ENCODE assay signal across 1 cellular context in genomic region chr20:21505810-21506530, GRCh38.
TF ChIP-seq lines count a peak whose summit lies in the region.

No MANE protein-coding gene starts in this region.

TF ChIP-seq in K562, 482 proteins besides CTCF, POLR2A, EP300 and RAD21 (continued from another document):
- TF ChIP-seq CTCFL (IDR thresholded peaks at IDR 0.05; ENCODE audit: borderline replicate concordance, insufficient read depth, low read depth, low read length, poor library complexity, severe bottlenecking) (peak; percentile 80), EP400 (IDR thresholded peaks at IDR 0.05) (peak; percentile 35; the same call in 1 of the 2 replicates), L3MBTL2 (IDR thresholded peaks at IDR 0.05) (peak; percentile 76), HNRNPL (IDR thresholded peaks at IDR 0.05; ENCODE audit: low read depth, low read length) (0 out of 2 replicates have a peak, but pooled peaks have one; percentile 31), PHF8 (IDR thresholded peaks at IDR 0.05; ENCODE audit: borderline replicate concordance, low read length) (peak; percentile 22; the same call in 1 of the 2 replicates), FOXK1 (CRISPR knock-in tag; IDR thresholded peaks at IDR 0.05; ENCODE audit: borderline replicate concordance) (no peak), SAFB (IDR thresholded peaks at IDR 0.05; ENCODE audit: borderline replicate concordance, low read depth, low read length) (peak; percentile 71), MAZ (CRISPR knock-in tag; conservative IDR thresholded peaks at IDR 0.05 in 1 of 2, IDR thresholded peaks at IDR 0.05 in 1 of 2) (0 out of 4 replicates have a peak, but pooled peaks of 1 of the 2 experiments have one; percentile 16), STAG1 (CRISPR knock-in tag; IDR thresholded peaks at IDR 0.05; ENCODE audit: borderline replicate concordance) (peak; percentile 27; the same call in 1 of the 2 replicates), POLR2G (IDR thresholded peaks at IDR 0.05; ENCODE audit: low read depth, low read length) (peak; percentile 59), CSDE1 (IDR thresholded peaks at IDR 0.05) (no peak), FOXP4 (CRISPR knock-in tag; IDR thresholded peaks at IDR 0.05; ENCODE audit: borderline replicate concordance) (no peak), SMC3 (conservative IDR thresholded peaks at IDR 0.05; ENCODE audit: insufficient read depth, low read depth, low read length) (peak; percentile 47; the same call in 1 of the 2 replicates)
